Comparison of ENCODE assay signal across 1 cellular context in genomic region chr3:43432462-43432861, GRCh38.
TF ChIP-seq lines count a peak whose summit lies in the region.

No MANE protein-coding gene starts in this region.

TF ChIP-seq in GM23338, 12 proteins besides CTCF, POLR2A, EP300 and RAD21 (continued from another document):
- TF ChIP-seq, protein P1, sequence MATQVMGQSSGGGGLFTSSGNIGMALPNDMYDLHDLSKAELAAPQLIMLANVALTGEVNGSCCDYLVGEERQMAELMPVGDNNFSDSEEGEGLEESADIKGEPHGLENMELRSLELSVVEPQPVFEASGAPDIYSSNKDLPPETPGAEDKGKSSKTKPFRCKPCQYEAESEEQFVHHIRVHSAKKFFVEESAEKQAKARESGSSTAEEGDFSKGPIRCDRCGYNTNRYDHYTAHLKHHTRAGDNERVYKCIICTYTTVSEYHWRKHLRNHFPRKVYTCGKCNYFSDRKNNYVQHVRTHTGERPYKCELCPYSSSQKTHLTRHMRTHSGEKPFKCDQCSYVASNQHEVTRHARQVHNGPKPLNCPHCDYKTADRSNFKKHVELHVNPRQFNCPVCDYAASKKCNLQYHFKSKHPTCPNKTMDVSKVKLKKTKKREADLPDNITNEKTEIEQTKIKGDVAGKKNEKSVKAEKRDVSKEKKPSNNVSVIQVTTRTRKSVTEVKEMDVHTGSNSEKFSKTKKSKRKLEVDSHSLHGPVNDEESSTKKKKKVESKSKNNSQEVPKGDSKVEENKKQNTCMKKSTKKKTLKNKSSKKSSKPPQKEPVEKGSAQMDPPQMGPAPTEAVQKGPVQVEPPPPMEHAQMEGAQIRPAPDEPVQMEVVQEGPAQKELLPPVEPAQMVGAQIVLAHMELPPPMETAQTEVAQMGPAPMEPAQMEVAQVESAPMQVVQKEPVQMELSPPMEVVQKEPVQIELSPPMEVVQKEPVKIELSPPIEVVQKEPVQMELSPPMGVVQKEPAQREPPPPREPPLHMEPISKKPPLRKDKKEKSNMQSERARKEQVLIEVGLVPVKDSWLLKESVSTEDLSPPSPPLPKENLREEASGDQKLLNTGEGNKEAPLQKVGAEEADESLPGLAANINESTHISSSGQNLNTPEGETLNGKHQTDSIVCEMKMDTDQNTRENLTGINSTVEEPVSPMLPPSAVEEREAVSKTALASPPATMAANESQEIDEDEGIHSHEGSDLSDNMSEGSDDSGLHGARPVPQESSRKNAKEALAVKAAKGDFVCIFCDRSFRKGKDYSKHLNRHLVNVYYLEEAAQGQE (IDR thresholded peaks at IDR 0.05; ENCODE audit: unreplicated experiment): no peak
- TF ChIP-seq NANOG (IDR thresholded peaks at IDR 0.05; ENCODE audit: borderline replicate concordance) (no peak), EZH2 (IDR thresholded peaks at IDR 0.05; ENCODE audit: low read depth, unreplicated experiment) (no peak), POLR2AphosphoS5 (IDR thresholded peaks at IDR 0.05; ENCODE audit: low read depth) (no peak), JUNB (IDR thresholded peaks at IDR 0.05; ENCODE audit: unreplicated experiment) (no peak), STAT1 (IDR thresholded peaks at IDR 0.05; ENCODE audit: unreplicated experiment) (no peak)
